ENCODE assay signal across 14 cellular contexts in the genomic region with DNA sequence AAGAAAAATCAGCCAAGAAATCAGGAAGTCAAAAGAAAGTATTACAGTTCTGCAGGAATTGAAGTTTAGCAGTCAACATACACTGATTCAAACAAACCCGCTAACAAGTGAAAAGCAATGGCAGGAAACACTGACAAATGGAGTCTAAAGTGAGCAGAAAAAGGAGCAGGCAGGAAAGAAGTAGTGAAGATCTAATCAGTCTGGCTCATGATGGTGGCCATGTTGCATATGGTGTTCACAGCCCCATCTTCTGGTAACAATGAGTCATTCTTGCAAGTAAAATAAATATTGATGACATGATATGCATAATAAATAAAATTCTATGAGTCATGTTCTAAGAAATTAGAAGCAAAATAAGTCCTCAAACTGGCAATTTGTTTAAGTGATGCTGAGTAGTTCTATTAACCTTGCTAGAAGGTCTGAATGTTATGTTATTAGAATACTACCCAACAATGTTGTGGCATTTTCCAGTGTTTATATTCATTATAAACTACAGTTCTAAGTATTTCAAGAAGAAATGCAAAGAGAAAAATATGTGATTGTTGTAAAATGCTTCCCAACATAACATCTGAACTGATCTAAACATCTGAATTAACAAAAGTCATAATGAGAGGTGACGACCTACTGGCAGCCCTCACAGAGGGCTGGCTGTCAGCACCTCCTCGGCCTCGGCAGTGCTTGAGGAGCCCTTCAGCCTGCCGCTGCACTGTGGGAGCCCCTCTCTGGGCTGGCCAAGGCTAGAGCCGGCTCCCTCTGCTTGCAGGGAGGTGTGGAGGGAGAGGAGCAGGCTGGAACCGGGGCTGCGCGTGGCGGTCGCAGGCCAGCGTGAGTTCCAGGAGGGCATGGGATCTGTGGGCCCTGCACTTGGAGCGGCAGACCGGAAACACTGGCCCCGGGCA. TPM values are rescaled to one million over a fixed set of nuclear protein-coding genes. Genes with fewer than 3 reads are reported as not detected.
DNase-seq lines count a peak whose midpoint lies in the region; ATAC-seq and TF ChIP-seq lines count a peak whose summit lies in the region.
"Had no signal": no experiment of that assay in that cellular context is flagged by ENCODE, and none has a peak within 500 bp of the region (broad histone marks: within the 10 kb centered on the region; RNA-seq: fewer than 3 reads in every experiment).

No MANE protein-coding gene starts in this region.

- TF ChIP-seq POLR2A in body of pancreas (IDR thresholded peaks at IDR 0.05) (no peak), gastroesophageal sphincter (IDR thresholded peaks at IDR 0.05) (no peak)

- H3K36me3 ChIP-seq in body of pancreas (replicated peaks in 1 of 2; ENCODE audit: insufficient read depth in 1 of 2, low read depth in 2 of 2) (no peaks in the 10 kb centered on the region), gastroesophageal sphincter (no peaks in the 10 kb centered on the region), mucosa of descending colon (ENCODE audit: low read depth) (no peaks in the 10 kb centered on the region)
- H3K36me3 ChIP-seq: vagina had no signal

- peaks cover 13% of the 10 kb centered on the region for H3K4me1 Mint-ChIP-seq in activated T-cell treated with anti-CD3 and anti-CD28 coated beads, Interleukin-2, amount 50 U/mL, for 4 hours (ENCODE audit: low read depth)
- peaks cover 16% of the 10 kb centered on the region for H3K4me1 Mint-ChIP-seq in chondrocyte (ENCODE audit: low read depth)
- peaks cover 5 to 6% of the 10 kb centered on the region in 2 donors for H3K4me1 Mint-ChIP-seq in stimulated activated naive B cell treated with anti-CD40 and anti-IgM and Interleukin-4, amounts not matched to agents 10 μg/mL and 1 μg/mL and 100 μg/mL, for 72 hours

- no peak overlapping the region for H3K27ac Mint-ChIP-seq in chondrocyte (ENCODE audit: unreplicated experiment)
- peak overlapping the region; percentile 16 for H3K27ac Mint-ChIP-seq in stimulated activated naive B cell treated with anti-CD40 and anti-IgM and Interleukin-4, amounts not matched to agents 10 μg/mL and 1 μg/mL and 100 μg/mL, for 72 hours
- H3K27ac Mint-ChIP-seq: activated naive CD4-positive, alpha-beta T cell treated with anti-CD3 and anti-CD28 coated beads for 36 hours; CD8-positive, alpha-beta T cell had no signal

- H3K9me3 Mint-ChIP-seq in activated T-cell treated with anti-CD3 and anti-CD28 coated beads, Interleukin-2, amount 50 U/mL, for 4 hours: no peaks in the 10 kb centered on the region
- H3K9me3 Mint-ChIP-seq in chondrocyte (ENCODE audit: low read depth): peaks cover 10% of the 10 kb centered on the region
- no peaks in the 10 kb centered on the region for H3K9me3 Mint-ChIP-seq in stimulated activated naive B cell treated with anti-CD40 and anti-IgM and Interleukin-4, amounts not matched to agents 10 μg/mL and 1 μg/mL and 100 μg/mL, for 72 hours
- H3K9me3 Mint-ChIP-seq: activated naive CD4-positive, alpha-beta T cell treated with anti-CD3 and anti-CD28 coated beads for 36 hours; CD8-positive, alpha-beta T cell had no signal

- H3K36me3 Mint-ChIP-seq in activated T-cell treated with anti-CD3 and anti-CD28 coated beads, Interleukin-2, amount 50 U/mL, for 4 hours (ENCODE audit: insufficient read depth): no peaks in the 10 kb centered on the region
- no peaks in the 10 kb centered on the region for H3K36me3 Mint-ChIP-seq in chondrocyte (ENCODE audit: low read depth)
- H3K36me3 Mint-ChIP-seq in stimulated activated naive B cell treated with anti-CD40 and anti-IgM and Interleukin-4, amounts not matched to agents 10 μg/mL and 1 μg/mL and 100 μg/mL, for 72 hours: no peaks in the 10 kb centered on the region
- H3K36me3 Mint-ChIP-seq: CD8-positive, alpha-beta T cell had no signal

- H3K9me3 ChIP-seq in body of pancreas: no peaks in the 10 kb centered on the region
- H3K9me3 ChIP-seq in gastroesophageal sphincter: no peaks in the 10 kb centered on the region
- no peaks in the 10 kb centered on the region for H3K9me3 ChIP-seq in mucosa of descending colon
- H3K9me3 ChIP-seq: vagina had no signal

- ATAC-seq in activated T-cell treated with anti-CD3 and anti-CD28 coated beads, Interleukin-2, amount 50 U/mL, for 4 hours: peak; percentile 23 to 26
- no peak for ATAC-seq in stimulated activated naive B cell treated with anti-CD40 and anti-IgM and Interleukin-4, amounts not matched to agents 10 μg/mL and 1 μg/mL and 100 μg/mL, for 72 hours (replicated peaks)
- no peak for ATAC-seq in body of pancreas
- ATAC-seq in gastroesophageal sphincter: no peak
- no peak for ATAC-seq in mucosa of descending colon
- ATAC-seq: CD8-positive, alpha-beta T cell had no signal

- H3K27ac ChIP-seq in body of pancreas: no peak overlapping the region
- no peak overlapping the region for H3K27ac ChIP-seq in gastroesophageal sphincter
- H3K27ac ChIP-seq: vagina, VCaP had no signal

- TF ChIP-seq CTCF in chondrocyte (IDR thresholded peaks at IDR 0.05): peak; percentile 40
- no peak for TF ChIP-seq CTCF in body of pancreas (IDR thresholded peaks at IDR 0.05)
- TF ChIP-seq CTCF in gastroesophageal sphincter (IDR thresholded peaks at IDR 0.05): no peak
- TF ChIP-seq CTCF in mucosa of descending colon (IDR thresholded peaks at IDR 0.05): no peak

- peaks cover 14% of the 10 kb centered on the region for H3K27me3 Mint-ChIP-seq in activated T-cell treated with anti-CD3 and anti-CD28 coated beads, Interleukin-2, amount 50 U/mL, for 4 hours (ENCODE audit: low read depth)
- H3K27me3 Mint-ChIP-seq in chondrocyte (ENCODE audit: low read depth): no peaks in the 10 kb centered on the region
- peaks cover 10 to 13% of the 10 kb centered on the region in 2 donors for H3K27me3 Mint-ChIP-seq in stimulated activated naive B cell treated with anti-CD40 and anti-IgM and Interleukin-4, amounts not matched to agents 10 μg/mL and 1 μg/mL and 100 μg/mL, for 72 hours

- H3K4me3 Mint-ChIP-seq in activated T-cell treated with anti-CD3 and anti-CD28 coated beads, Interleukin-2, amount 50 U/mL, for 4 hours: no peak overlapping the region
- no peak overlapping the region for H3K4me3 Mint-ChIP-seq in chondrocyte (ENCODE audit: unreplicated experiment)
- H3K4me3 Mint-ChIP-seq in stimulated activated naive B cell treated with anti-CD40 and anti-IgM and Interleukin-4, amounts not matched to agents 10 μg/mL and 1 μg/mL and 100 μg/mL, for 72 hours: no peak overlapping the region
- H3K4me3 Mint-ChIP-seq: activated naive CD4-positive, alpha-beta T cell treated with anti-CD3 and anti-CD28 coated beads for 36 hours; CD8-positive, alpha-beta T cell had no signal

- no peak overlapping the region for H3K4me3 ChIP-seq in body of pancreas
- H3K4me3 ChIP-seq in gastroesophageal sphincter: no peak overlapping the region
- H3K4me3 ChIP-seq in mucosa of descending colon: no peak overlapping the region
- H3K4me3 ChIP-seq: vagina had no signal

- 90 to 94% methylated on average over 8 to 11 of the region's 15 CpGs for WGBS in body of pancreas, 2 donors
- WGBS in gastroesophageal sphincter (ENCODE audit: low coverage in 1 of 2), 2 donors: 69 to 71% methylated on average over 3 to 4 of the region's 15 CpGs

- H3K4me1 ChIP-seq in body of pancreas: peaks cover 6% of the 10 kb centered on the region
- peaks cover 0 to 7% (median 7%) of the 10 kb centered on the region in 3 donors for H3K4me1 ChIP-seq in gastroesophageal sphincter
- H3K4me1 ChIP-seq in mucosa of descending colon (ENCODE audit: low read depth): no peaks in the 10 kb centered on the region
- H3K4me1 ChIP-seq: vagina had no signal

- no peak for TF ChIP-seq EP300 in gastroesophageal sphincter (IDR thresholded peaks at IDR 0.05)

- intact Hi-C loops in body of pancreas (cut with DNase I): no loop called here
- intact Hi-C loops in mucosa of descending colon (cut with DNase I, micrococcal nuclease): no loop called here

- no peak for DNase-seq in activated T-cell treated with anti-CD3 and anti-CD28 coated beads, Interleukin-2, amount 50 U/mL, for 4 hours
- DNase-seq in activated T-cell treated with anti-CD3 and anti-CD28 coated beads, Interleukin-2, amount 50 U/mL, for 1 hour: no peak
- DNase-seq in MV-4-11 (lab: John Stamatoyannopoulos, UW) (peak; percentile 6), chondrocyte (ENCODE audit: low spot score) (no peak), body of pancreas (no peak), mucosa of descending colon (no peak)
- no peak for DNase-seq in stimulated activated naive B cell treated with anti-CD40 and anti-IgM and Interleukin-4, amounts not matched to agents 10 μg/mL and 1 μg/mL and 100 μg/mL, for 72 hours
- DNase-seq: activated naive CD4-positive, alpha-beta T cell treated with anti-CD3 and anti-CD28 coated beads for 36 hours; CD8-positive, alpha-beta T cell; NK-92 treated with Interleukin-12 subunit alpha and Interleukin-12 subunit beta, amount 100 ng/mL, for 24 hours; posterior cingulate gyrus had no signal

- H3K27me3 ChIP-seq in body of pancreas (no peaks in the 10 kb centered on the region), gastroesophageal sphincter (no peaks in the 10 kb centered on the region)
- H3K27me3 ChIP-seq: vagina had no signal

RNA-seq across cellular contexts. Expression of gene ACBD6, which starts 5.7 kb away (rescaled TPM):
- total RNA-seq in activated T-cell treated with anti-CD3 and anti-CD28 coated beads, Interleukin-2, amount 50 U/mL, for 4 hours: 10 to 100 TPM; 54.9 to 63.6 (median 60.7) TPM
- total RNA-seq in chondrocyte (43.1 to 55.0 TPM (median 43.4 TPM) in 3 replicates), body of pancreas (10 to 100 TPM; 37.4 to 49.4 TPM), gastroesophageal sphincter (10 to 100 TPM; 27.1 to 41.3 (median 39.7) TPM), mucosa of descending colon (10 to 100 TPM; 23.3 to 32.8 (median 25.0) TPM)

RNA-seq across cellular contexts. Expression of gene OVAAL, which starts 50.7 kb away (rescaled TPM):
- not detected for total RNA-seq in activated T-cell treated with anti-CD3 and anti-CD28 coated beads, Interleukin-2, amount 50 U/mL, for 4 hours
- not detected in 3 replicates for total RNA-seq in chondrocyte
- total RNA-seq in body of pancreas: not detected
- not detected for total RNA-seq in gastroesophageal sphincter
- total RNA-seq in mucosa of descending colon: not detected
- total RNA-seq: activated naive CD4-positive, alpha-beta T cell treated with anti-CD3 and anti-CD28 coated beads for 36 hours; CD8-positive, alpha-beta T cell; vagina had no signal

Comparison
In these comparisons a context has a peak if more than half of its experiments do, and no peak if none do; other contexts are left out.
1. ATAC-seq: peak in activated T-cell treated with anti-CD3 and anti-CD28 coated beads, Interleukin-2, amount 50 U/mL, for 4 hours (2 of 2); none in stimulated activated naive B cell treated with anti-CD40 and anti-IgM and Interleukin-4, amounts not matched to agents 10 μg/mL and 1 μg/mL and 100 μg/mL, for 72 hours (0 of 2), body of pancreas (single experiment), gastroesophageal sphincter (single experiment) and mucosa of descending colon (single experiment).